In genomic region chr4:151675366-151676060, GRCh38 we compare ENCODE assay signal across 13 cellular contexts.
DNase-seq lines count a peak whose midpoint lies in the region; ATAC-seq and TF ChIP-seq lines count a peak whose summit lies in the region.
"Had no signal": no experiment of that assay in that cellular context is flagged by ENCODE, and none has a peak within 500 bp of the region (broad histone marks: within the 10 kb centered on the region; RNA-seq: fewer than 3 reads in every experiment).

No MANE protein-coding gene starts in this region.

- no peaks in the 10 kb centered on the region for H3K27me3 ChIP-seq in esophagus squamous epithelium
- H3K27me3 ChIP-seq in mucosa of stomach (ENCODE audit: control insufficient read depth, insufficient read depth, low read length), result no peaks in the 10 kb centered on the region
- no peaks in the 10 kb centered on the region for H3K27me3 ChIP-seq in thoracic aorta (replicated peaks; ENCODE audit: insufficient read depth)

- ATAC-seq in Right ventricle myocardium inferior (peak; percentile 32), thoracic aorta (ENCODE audit: insufficient number of reproducible peaks, low FRiP score, low read depth) (no peak)
- ATAC-seq: activated CD8-positive, alpha-beta T cell treated with anti-CD3 and anti-CD28 coated beads for 36 hours; K562 had no signal

- in situ Hi-C loops in KBM-7 (cut with MboI; ENCODE audit: low pct_unique_long_range_greater_than_20kb, low sequenced_read_pairs), result no loop called here

- H3K36me3 ChIP-seq in esophagus squamous epithelium (peaks cover 0 to 21% (median 4%) of the 10 kb centered on the region in 3 donors), mucosa of stomach (ENCODE audit: control insufficient read depth, insufficient read depth, low read length) (no peaks in the 10 kb centered on the region), thoracic aorta (no peaks in the 10 kb centered on the region)

- WGBS in esophagus squamous epithelium, 2 donors, result 43% methylated on average over 8 to 9 of the region's 11 CpGs

- CTCF ChIA-PET in GM10248 (lab: Yijun Ruan, JAX), result interaction anchor here (1.0 kb wide), 1 partner anchor 30 kb away, joined by 3 read pairs; no protein-coding TSS in a partner anchor

- POLR2A ChIA-PET in GM10248 (lab: Yijun Ruan, JAX), result no interaction called here

- no peak for TF ChIP-seq POLR2A in esophagus squamous epithelium (IDR thresholded peaks at IDR 0.05)

- no peak for TF ChIP-seq CTCF in esophagus squamous epithelium (IDR thresholded peaks at IDR 0.05)
- TF ChIP-seq CTCF in thoracic aorta (IDR thresholded peaks at IDR 0.05), result no peak
- TF ChIP-seq CTCF in GM10248 (IDR thresholded peaks at IDR 0.05; ENCODE audit: control extremely low read depth, extremely low read depth, low read depth, missing control alignments), result no peak

- H3K4me1 ChIP-seq in esophagus squamous epithelium (peaks cover 11 to 40% (median 35%) of the 10 kb centered on the region in 3 donors), mucosa of stomach (ENCODE audit: control insufficient read depth, insufficient read depth, low read length) (peaks cover 11% of the 10 kb centered on the region), thoracic aorta (ENCODE audit: control insufficient read depth in 1 of 2, low read depth in 2 of 2) (peaks cover 0 to 10% of the 10 kb centered on the region in 2 donors)

- H3K9ac ChIP-seq in mucosa of stomach (ENCODE audit: low read length), result no peak overlapping the region

- H3K27ac ChIP-seq in esophagus squamous epithelium (peak overlapping the region; percentile 53 to 76 (median 66)), thoracic aorta (peak overlapping the region in 1 of 2 donors; percentile 0)

- no peak overlapping the region for H3K4me3 ChIP-seq in esophagus squamous epithelium
- H3K4me3 ChIP-seq in mucosa of stomach (ENCODE audit: low read length), result peak overlapping the region; percentile 25
- H3K4me3 ChIP-seq in thoracic aorta, result peak overlapping the region; percentile 67
- H3K4me3 ChIP-seq: K562 had no signal

- DNase-seq in Right ventricle myocardium inferior (ENCODE audit: missing footprints) (no peak), cardiac septum (ENCODE audit: low spot score) (no peak), esophagus squamous epithelium (lab: John Stamatoyannopoulos, UW) (no peak), thoracic aorta (ENCODE audit: low spot score) (no peak), cerebellar cortex (ENCODE audit: low spot score) (no peak), GM10248 (ENCODE audit: extremely low spot score) (no peak), KBM-7 (no peak)
- DNase-seq: activated CD8-positive, alpha-beta T cell treated with anti-CD3 and anti-CD28 coated beads for 36 hours; DND-41; NCI-H1930; T-helper 2 cell had no signal

- intact Hi-C loops in Right ventricle myocardium inferior (cut with DNase I) (no loop called here), cardiac septum (cut with DNase I) (no loop called here), esophagus squamous epithelium (cut with DNase I) (no loop called here)

- H3K9me3 ChIP-seq in esophagus squamous epithelium, result no peaks in the 10 kb centered on the region
- H3K9me3 ChIP-seq in mucosa of stomach (ENCODE audit: control insufficient read depth, low read length), result no peaks in the 10 kb centered on the region
- H3K9me3 ChIP-seq in thoracic aorta, result no peaks in the 10 kb centered on the region

Comparison
In these comparisons a context has a peak if more than half of its experiments do, and no peak if none do; other contexts are left out.
1. H3K4me3 ChIP-seq: peak in mucosa of stomach (single experiment) and thoracic aorta (single experiment); none in esophagus squamous epithelium (0 of 4).